In the genomic region with DNA sequence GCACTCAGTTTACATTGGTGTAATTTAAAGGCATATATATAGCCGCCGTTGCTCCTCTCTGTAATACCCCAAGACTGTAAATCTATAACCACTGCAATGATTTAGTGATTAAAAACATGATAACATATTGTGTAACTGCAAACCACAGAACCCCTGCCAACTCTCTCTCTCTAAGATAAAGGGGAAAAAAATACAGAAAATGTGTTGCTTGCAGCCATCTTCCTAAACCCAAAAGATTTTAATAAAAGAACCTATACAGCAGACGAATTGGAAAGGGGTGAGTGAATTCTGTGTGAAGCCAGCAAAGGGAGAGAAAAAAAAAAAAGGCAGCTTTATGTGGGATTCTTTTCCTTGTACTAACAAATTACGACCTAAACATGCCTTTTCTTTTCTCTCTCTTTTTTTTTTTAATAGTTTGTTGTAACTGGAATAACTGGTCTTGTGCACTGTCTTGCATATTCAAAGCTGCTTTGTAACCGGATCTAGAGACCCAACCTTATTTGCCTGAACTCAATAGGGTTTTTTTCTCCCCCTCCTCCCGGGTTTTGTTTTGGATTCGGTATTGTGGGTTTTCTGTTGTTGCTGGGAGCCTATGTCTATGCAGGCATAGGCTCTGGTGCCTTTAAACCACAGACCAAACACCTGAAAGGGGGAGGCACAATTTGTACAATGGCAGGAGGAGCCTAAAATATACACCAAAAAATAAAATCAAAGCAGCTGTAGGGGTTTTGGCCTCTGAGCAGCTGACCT, we compare ENCODE assay signal across 9 cellular contexts. TPM values are rescaled to one million over a fixed set of nuclear protein-coding genes. Genes with fewer than 3 reads are reported as not detected.
A peak's percentile ranks its signal among the peaks of the same experiment; 100 is the strongest.
DNase-seq lines count a peak whose midpoint lies in the region; ATAC-seq, FAIRE-seq and TF ChIP-seq lines count a peak whose summit lies in the region.
"Had no signal": no experiment of that assay in that cellular context is flagged by ENCODE, and none has a peak within 500 bp of the region (broad histone marks: within the 10 kb centered on the region; RNA-seq: fewer than 3 reads in every experiment).

No MANE protein-coding gene starts in this region.

- H3K36me3 ChIP-seq in bronchial epithelial cell (ENCODE audit: control insufficient read depth, insufficient read depth, low read length): no peaks in the 10 kb centered on the region

- no peaks in the 10 kb centered on the region for H3K27me3 ChIP-seq in bronchial epithelial cell (ENCODE audit: control insufficient read depth, insufficient read depth, low read length)

- peak; percentile 69 for DNase-seq in AG10803 (ENCODE audit: low read depth)
- peak; percentile 60 for DNase-seq in M059J (ENCODE audit: low read depth)
- peak; percentile 68 for DNase-seq in bronchial epithelial cell (ENCODE audit: low read depth)
- DNase-seq in mesothelial cell of epicardium (ENCODE audit: low spot score in 2 of 2, unreplicated experiment in 2 of 2): no peak
- no peak for DNase-seq in GM20000 (ENCODE audit: low spot score)
- DNase-seq in hepatic stellate cell (ENCODE audit: low spot score): no peak

- no peaks in the 10 kb centered on the region for H3K36me3 Mint-ChIP-seq in mesothelial cell of epicardium

- peak overlapping the region; percentile 92 for H3K4me3 Mint-ChIP-seq in mesothelial cell of epicardium

- no peak for TF ChIP-seq CTCF in AG10803 (conservative IDR thresholded peaks at IDR 0.05; ENCODE audit: low read length)
- TF ChIP-seq CTCF in bronchial epithelial cell (IDR thresholded peaks at IDR 0.05; ENCODE audit: insufficient read depth, low read length, severe bottlenecking): no peak
- TF ChIP-seq CTCF in mesothelial cell of epicardium (IDR thresholded peaks at IDR 0.05; ENCODE audit: unreplicated experiment): no peak
- no peak for TF ChIP-seq CTCF in GM20000 (IDR thresholded peaks at IDR 0.05; ENCODE audit: extremely low read depth, missing control alignments)

- ATAC-seq in HG03025 (IDR thresholded peaks at IDR 0.05; ENCODE audit: low FRiP score, unreplicated experiment): no peak
- ATAC-seq in HG02840 (IDR thresholded peaks at IDR 0.05; ENCODE audit: low FRiP score, unreplicated experiment): no peak

- peaks cover 3% of the 10 kb centered on the region for H3K27me3 Mint-ChIP-seq in mesothelial cell of epicardium (ENCODE audit: low read depth)

- H3K9me3 Mint-ChIP-seq in mesothelial cell of epicardium: no peaks in the 10 kb centered on the region

- no peak for FAIRE-seq in bronchial epithelial cell (lab: Jason Lieb, UNC)
- FAIRE-seq: colon had no signal

- H3K4me3 ChIP-seq in AG10803 (ENCODE audit: low read length) (no peak overlapping the region), bronchial epithelial cell (ENCODE audit: low read depth, low read length) (peak overlapping the region; percentile 22)

- no peak overlapping the region for H3K27ac Mint-ChIP-seq in mesothelial cell of epicardium

- peaks cover 10% of the 10 kb centered on the region for H3K4me1 Mint-ChIP-seq in mesothelial cell of epicardium

RNA-seq across cellular contexts. Expression of a gene that starts 7.0 kb away (rescaled TPM):
- 1.3 and 3.2 TPM in 2 replicates for total RNA-seq in M059J (2014; rRNA removed; shearing (Covaris generic))
- 3.1 and 3.9 TPM in 2 replicates for total RNA-seq in bronchial epithelial cell
- 63.8 to 68.1 TPM (median 67.1 TPM) in 3 replicates for total RNA-seq in mesothelial cell of epicardium

Comparison
In these comparisons a context has a peak if more than half of its experiments do, and no peak if none do; other contexts are left out.
1. DNase-seq: peak in AG10803 (single experiment), M059J (single experiment) and bronchial epithelial cell (single experiment); none in mesothelial cell of epicardium (0 of 2), GM20000 (single experiment) and hepatic stellate cell (single experiment).
2. RNA of a gene that starts 7.0 kb away (total RNA-seq): 63.8 to 68.1 TPM in mesothelial cell of epicardium; 3.1 to 3.9 TPM in bronchial epithelial cell and 1.3 to 3.2 TPM in M059J; every median in the first group is over 10 times any median in the second.